ENCODE assay signal across 14 cellular contexts in genomic region chr1:19037659-19038058, GRCh38.
"Had no signal": no experiment of that assay in that cellular context is flagged by ENCODE, and none has a peak within 500 bp of the region (broad histone marks: within the 10 kb centered on the region; RNA-seq: fewer than 3 reads in every experiment).

No MANE protein-coding gene starts in this region.

- H2AFZ ChIP-seq: parathyroid adenoma had no signal

- H3K4me1 ChIP-seq: colonic mucosa, heart left ventricle, left lung, lower lobe of right lung, parathyroid adenoma, stomach had no signal

- DNase-seq: colonic mucosa; effector CD4-positive, alpha-beta T cell; heart left ventricle; hippocampal formation; left lung; lower lobe of right lung; sigmoid colon; stimulated activated CD4-positive, alpha-beta T cell treated with anti-CD3 and anti-CD28 coated beads, Interleukin-12 subunit alpha, Interleukin-12 subunit beta, amount 100 ng/mL, for 4 hours; stimulated activated naive CD4-positive, alpha-beta T cell; stomach; substantia nigra; trophoblast cell had no signal

- H3K9me3 ChIP-seq: colonic mucosa, heart left ventricle, left lung, lower lobe of right lung, sigmoid colon, stomach had no signal

- H3K4me3 ChIP-seq: colonic mucosa, heart left ventricle, left lung, lower lobe of right lung, sigmoid colon, skin epidermis, stomach had no signal

- H3K9ac ChIP-seq: parathyroid adenoma had no signal

- H3K36me3 ChIP-seq: colonic mucosa, heart left ventricle, left lung, lower lobe of right lung, sigmoid colon, stomach had no signal

- H3K27ac ChIP-seq: colonic mucosa, heart left ventricle, left lung, lower lobe of right lung, parathyroid adenoma, sigmoid colon, stomach had no signal

- ATAC-seq: heart left ventricle had no signal

- H3K27me3 ChIP-seq: colonic mucosa had no signal
